7 cellular contexts compared by ENCODE assay signal in the genomic region with DNA sequence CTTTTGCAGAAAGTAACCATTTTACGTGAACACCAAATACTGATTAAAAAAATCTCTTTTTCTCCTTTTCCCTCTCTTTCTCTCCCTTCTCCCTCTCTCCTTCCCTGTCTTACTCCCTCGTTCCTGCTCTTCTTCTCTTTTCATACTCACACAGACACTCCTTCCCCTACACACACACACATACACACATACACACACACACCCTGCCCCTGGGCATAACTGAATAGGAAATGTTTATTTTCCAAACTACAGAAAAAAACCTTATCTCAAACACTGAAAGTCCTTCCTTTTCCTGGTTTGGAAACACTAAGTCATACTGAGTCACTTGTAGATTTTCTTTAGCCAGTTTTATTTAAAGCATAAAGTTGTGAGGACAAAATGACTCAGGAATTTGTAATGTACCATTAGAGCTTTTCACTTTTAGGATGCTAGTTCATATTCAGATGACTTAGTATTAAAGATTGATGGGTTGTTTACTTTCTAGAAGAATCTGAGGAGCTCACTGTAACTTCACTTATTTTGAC.
DNase-seq lines count a peak whose midpoint lies in the region; ATAC-seq and TF ChIP-seq lines count a peak whose summit lies in the region.

No MANE protein-coding gene starts in this region.

- no peaks in the 10 kb centered on the region for H3K27me3 ChIP-seq in heart right ventricle

- intact Hi-C loops in heart right ventricle (cut with DNase I): loop anchor here in 1 of 10 donors (5.0 kb wide), 2 partner anchors 49 to 51 kb away; no protein-coding TSS in a partner anchor

- H3K36me3 Mint-ChIP-seq in activated T-helper 17 cell treated with anti-CD3 and anti-CD28 coated beads, Interleukin-2, amount 50 U/mL, for 72 hours (ENCODE audit: low read depth): peaks cover 82% of the 10 kb centered on the region

- H3K27me3 Mint-ChIP-seq in activated T-helper 17 cell treated with anti-CD3 and anti-CD28 coated beads, Interleukin-2, amount 50 U/mL, for 72 hours: no peaks in the 10 kb centered on the region

- peaks cover 0 to 9% (median 0%) of the 10 kb centered on the region in 11 donors for H3K9me3 ChIP-seq in heart right ventricle

- peaks cover 58% of the 10 kb centered on the region for H3K4me1 Mint-ChIP-seq in activated T-helper 17 cell treated with anti-CD3 and anti-CD28 coated beads, Interleukin-2, amount 50 U/mL, for 72 hours

- peak overlapping the region; percentile 93 for H3K27ac Mint-ChIP-seq in activated T-helper 17 cell treated with anti-CD3 and anti-CD28 coated beads, Interleukin-2, amount 50 U/mL, for 72 hours

- no peak for TF ChIP-seq CTCF in heart right ventricle (IDR thresholded peaks at IDR 0.05)

- H3K36me3 ChIP-seq in heart right ventricle: peaks cover 0 to 24% (median 0%) of the 10 kb centered on the region in 9 donors

- H3K9me3 Mint-ChIP-seq in activated T-helper 17 cell treated with anti-CD3 and anti-CD28 coated beads, Interleukin-2, amount 50 U/mL, for 72 hours: no peaks in the 10 kb centered on the region

- peak overlapping the region in 9 of 10 donors; percentile 52 to 77 (median 66) for H3K27ac ChIP-seq in heart right ventricle

- no peak overlapping the region for H3K4me3 ChIP-seq in heart right ventricle

- WGBS in heart right ventricle, 2 donors: 28 to 61% methylated on average over 2 of the region's 2 CpGs

- H3K4me3 Mint-ChIP-seq in activated T-helper 17 cell treated with anti-CD3 and anti-CD28 coated beads, Interleukin-2, amount 50 U/mL, for 72 hours: peak overlapping the region; percentile 71

- ATAC-seq in activated T-helper 17 cell treated with anti-CD3 and anti-CD28 coated beads, Interleukin-2, amount 50 U/mL, for 72 hours (replicated peaks): peak; percentile 71
- ATAC-seq in heart right ventricle (peak; percentile 62 to 87 (median 81)), GM18519 (IDR thresholded peaks at IDR 0.05; ENCODE audit: low FRiP score, unreplicated experiment) (no peak)
- ATAC-seq in stimulated activated naive CD8-positive, alpha-beta T cell treated with anti-CD3 and anti-CD28 coated beads, Interleukin-15, Interleukin-2, amounts not matched to agents 100 U/mL and 50 U/mL, for 24 hours: peak; percentile 52

- H3K4me1 ChIP-seq in heart right ventricle: peaks cover 15 to 95% (median 81%) of the 10 kb centered on the region in 9 donors

- DNase-seq in HS-27A (ENCODE audit: low read depth) (peak; percentile 59), heart right ventricle (peak in 1 of 2 donors; percentile 62), NCI-H1694 treated with DMSO at 0.1 percent for 48 hours (lab: John Stamatoyannopoulos, UW) (no peak), hippocampal formation (lab: John Stamatoyannopoulos, UW) (no peak)
- no peak for DNase-seq in stimulated activated naive CD8-positive, alpha-beta T cell treated with anti-CD3 and anti-CD28 coated beads, Interleukin-15, Interleukin-2, amounts not matched to agents 100 U/mL and 50 U/mL, for 24 hours
